In the genomic region with DNA sequence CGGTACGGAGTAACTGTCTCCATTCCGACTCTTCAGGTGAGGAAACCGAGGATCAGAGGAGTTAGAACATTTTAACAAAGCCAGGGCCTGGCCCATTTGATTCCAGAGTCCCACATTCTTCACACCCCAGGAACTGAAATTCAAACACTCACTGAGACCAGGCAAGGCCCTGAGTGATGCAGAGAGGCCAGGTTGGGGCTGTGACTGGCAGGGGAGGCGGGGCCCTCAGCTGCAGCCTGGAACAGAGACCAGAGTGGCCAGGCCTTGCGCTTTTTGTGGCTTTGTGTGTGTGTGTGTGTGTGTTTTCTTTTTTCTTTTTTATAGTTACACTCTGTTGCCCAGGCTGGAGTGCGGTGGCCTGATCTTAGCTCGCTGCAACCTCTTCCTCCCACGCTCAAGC, we compare ENCODE assay signal across 17 cellular contexts.
DNase-seq lines count a peak whose midpoint lies in the region; ATAC-seq and TF ChIP-seq lines count a peak whose summit lies in the region.
"Had no signal": no experiment of that assay in that cellular context is flagged by ENCODE, and none has a peak within 500 bp of the region (broad histone marks: within the 10 kb centered on the region; RNA-seq: fewer than 3 reads in every experiment).

No MANE protein-coding gene starts in this region.

- H3K9me3 ChIP-seq in iPS-20b (ENCODE audit: insufficient read depth, low read depth, low read length), result no peaks in the 10 kb centered on the region
- H3K9me3 ChIP-seq: BLaER1 treated with 17β-estradiol and CSF1 and Interleukin-3, amounts not matched to agents 10 nM and 100 nM had no signal

- ATAC-seq in HG02870 (IDR thresholded peaks at IDR 0.05; ENCODE audit: unreplicated experiment), result no peak
- ATAC-seq: Panc1 had no signal

- H3K4me3 ChIP-seq in iPS-20b (ENCODE audit: low read length), result no peak overlapping the region
- H3K4me3 ChIP-seq: BLaER1 treated with 17β-estradiol and CSF1 and Interleukin-3, amounts not matched to agents 10 nM and 100 nM had no signal

- TF ChIP-seq CTCF in RWPE1 (conservative IDR thresholded peaks at IDR 0.05; ENCODE audit: low read depth), result no peak

- peaks cover 7% of the 10 kb centered on the region for H3K4me1 Mint-ChIP-seq in T-helper 1 cell treated with Interleukin-12 subunit alpha and Interleukin-12 subunit beta and Interleukin-4 antibody, amounts not matched to agents 30 μg/mL and 1 μg/mL, for 36 hours (ENCODE audit: low read depth)

- no peaks in the 10 kb centered on the region for H3K36me3 ChIP-seq in iPS-20b (ENCODE audit: insufficient read depth, low read depth, low read length)

- no peaks in the 10 kb centered on the region for H3K9me3 Mint-ChIP-seq in T-helper 1 cell treated with Interleukin-12 subunit alpha and Interleukin-12 subunit beta and Interleukin-4 antibody, amounts not matched to agents 30 μg/mL and 1 μg/mL, for 36 hours

- H3K27me3 Mint-ChIP-seq in T-helper 1 cell treated with Interleukin-12 subunit alpha and Interleukin-12 subunit beta and Interleukin-4 antibody, amounts not matched to agents 30 μg/mL and 1 μg/mL, for 36 hours (ENCODE audit: low read depth), result no peaks in the 10 kb centered on the region

- peak overlapping the region; percentile 97 for H3K27ac ChIP-seq in RWPE1
- H3K27ac ChIP-seq in iPS-20b (ENCODE audit: low read length), result peak overlapping the region; percentile 7
- H3K27ac ChIP-seq: 22Rv1 had no signal

- POLR2A ChIA-PET in RWPE1 (lab: Yijun Ruan, JAX; ENCODE audit: low non-redundant PET), result no interaction called here

- no peak for DNase-seq in T-helper 1 cell
- peak; percentile 37 for DNase-seq in ELF-1 (ENCODE audit: low read depth, low spot score)
- DNase-seq in RWPE1 (ENCODE audit: low spot score), result no peak
- DNase-seq in iPS-NIHi7 (ENCODE audit: extremely low spot score), result no peak
- no peak for DNase-seq in activated gamma-delta T cell (lab: John Stamatoyannopoulos, UW)
- DNase-seq: DMS153, KBM-7, NCI-H1092 treated with DMSO at 0.1 percent for 48 hours, NCI-H1694, NCI-H69, Right ventricle myocardium superior had no signal

- H3K4me1 ChIP-seq in iPS-20b (ENCODE audit: insufficient read depth, low read length), result peaks cover 5% of the 10 kb centered on the region; the same call in 1 of the 2 replicates

- H3K4me3 Mint-ChIP-seq in T-helper 1 cell treated with Interleukin-12 subunit alpha and Interleukin-12 subunit beta and Interleukin-4 antibody, amounts not matched to agents 30 μg/mL and 1 μg/mL, for 36 hours, result no peak overlapping the region

- 0 out of 2 replicates have a peak overlapping the region, but pooled peaks have one; percentile 40 for H3K9ac ChIP-seq in iPS-20b (ENCODE audit: low read depth, low read length)

- H3K27ac Mint-ChIP-seq in T-helper 1 cell treated with Interleukin-12 subunit alpha and Interleukin-12 subunit beta and Interleukin-4 antibody, amounts not matched to agents 30 μg/mL and 1 μg/mL, for 36 hours, result peak overlapping the region; percentile 41

- CTCF ChIA-PET in RWPE1 (lab: Yijun Ruan, JAX), result interaction anchor here (0.6 kb wide), 1 partner anchor 97 kb away, joined by 3 read pairs; no protein-coding TSS in a partner anchor

- H3K36me3 Mint-ChIP-seq in T-helper 1 cell treated with Interleukin-12 subunit alpha and Interleukin-12 subunit beta and Interleukin-4 antibody, amounts not matched to agents 30 μg/mL and 1 μg/mL, for 36 hours (ENCODE audit: low read depth), result no peaks in the 10 kb centered on the region

- H3K27me3 ChIP-seq in iPS-20b (ENCODE audit: insufficient read depth, low read length), result no peaks in the 10 kb centered on the region
- H3K27me3 ChIP-seq: BLaER1 treated with 17β-estradiol and CSF1 and Interleukin-3, amounts not matched to agents 10 nM and 100 nM had no signal
